ENCODE assay signal across 2 cellular contexts in the genomic region with DNA sequence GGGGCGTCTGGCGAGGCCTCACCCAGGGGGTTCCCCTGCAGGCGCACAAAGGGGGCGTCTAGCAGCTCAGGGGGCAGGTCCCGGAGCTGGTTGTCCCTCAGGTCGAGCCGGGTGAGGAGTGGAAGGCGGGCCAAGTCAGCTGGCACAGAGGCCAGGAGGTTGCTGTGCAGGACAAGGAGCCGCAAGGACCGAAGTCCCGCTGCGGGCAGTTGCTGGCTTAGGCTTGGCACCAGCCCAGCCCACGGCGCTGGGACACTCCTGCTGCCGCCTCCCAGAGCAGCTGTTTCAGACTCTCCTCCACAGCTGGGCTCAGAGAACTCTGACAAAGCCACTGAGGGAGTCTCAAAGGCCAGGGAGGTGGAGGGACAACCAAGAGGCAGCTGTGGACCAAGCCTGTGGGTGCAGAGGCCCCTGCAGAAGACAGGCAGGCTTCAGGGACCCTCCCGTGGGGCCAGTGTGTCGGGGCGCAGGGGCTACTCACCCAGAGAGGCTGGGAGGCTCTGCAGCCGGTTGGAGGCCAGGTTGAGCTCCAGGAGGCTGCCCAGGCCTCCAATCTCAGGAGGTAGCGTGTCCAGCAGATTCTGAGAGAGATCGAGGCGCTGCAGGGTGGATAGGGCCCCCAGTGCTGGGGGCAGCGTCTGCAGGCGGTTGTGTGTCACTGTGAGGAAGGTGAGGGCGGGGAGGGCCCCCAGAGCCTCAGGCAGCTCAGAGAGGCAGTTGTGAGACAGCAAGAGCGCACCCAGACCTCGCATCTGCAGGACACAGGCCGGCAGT.
TF ChIP-seq lines count a peak whose summit lies in the region.

No MANE protein-coding gene starts in this region.

TF ChIP-seq in GM12878, 131 proteins besides CTCF, POLR2A, EP300 and RAD21:
- TF ChIP-seq ESRRA (IDR thresholded peaks at IDR 0.05; ENCODE audit: low read length), result no peak
- no peak for TF ChIP-seq BCL11A (IDR thresholded peaks at IDR 0.05; ENCODE audit: low read depth, low read length)
- TF ChIP-seq ZNF24 (IDR thresholded peaks at IDR 0.05), result no peak
- TF ChIP-seq LARP7 (IDR thresholded peaks at IDR 0.05), result no peak
- TF ChIP-seq ZNF622 (IDR thresholded peaks at IDR 0.05), result no peak

TF ChIP-seq in HEK293T, 16 proteins besides CTCF, POLR2A, EP300 and RAD21:
- no peak for TF ChIP-seq ELF4 (IDR thresholded peaks at IDR 0.05)
- TF ChIP-seq CTBP1 (IDR thresholded peaks at IDR 0.05; ENCODE audit: borderline replicate concordance), result no peak
- no peak for TF ChIP-seq HDGF (IDR thresholded peaks at IDR 0.05; ENCODE audit: borderline replicate concordance)
- TF ChIP-seq ZNF384 (IDR thresholded peaks at IDR 0.05), result no peak
- no peak for TF ChIP-seq FOXA1 (IDR thresholded peaks at IDR 0.05)
- no peak for TF ChIP-seq FOXK2 (IDR thresholded peaks at IDR 0.05)
- no peak for TF ChIP-seq BHLHE40 (IDR thresholded peaks at IDR 0.05; ENCODE audit: borderline replicate concordance)
- TF ChIP-seq L3MBTL2 (conservative IDR thresholded peaks at IDR 0.05), result no peak
- TF ChIP-seq NFRKB (IDR thresholded peaks at IDR 0.05), result no peak
- no peak for TF ChIP-seq TARDBP (IDR thresholded peaks at IDR 0.05)
- TF ChIP-seq, protein P1, sequence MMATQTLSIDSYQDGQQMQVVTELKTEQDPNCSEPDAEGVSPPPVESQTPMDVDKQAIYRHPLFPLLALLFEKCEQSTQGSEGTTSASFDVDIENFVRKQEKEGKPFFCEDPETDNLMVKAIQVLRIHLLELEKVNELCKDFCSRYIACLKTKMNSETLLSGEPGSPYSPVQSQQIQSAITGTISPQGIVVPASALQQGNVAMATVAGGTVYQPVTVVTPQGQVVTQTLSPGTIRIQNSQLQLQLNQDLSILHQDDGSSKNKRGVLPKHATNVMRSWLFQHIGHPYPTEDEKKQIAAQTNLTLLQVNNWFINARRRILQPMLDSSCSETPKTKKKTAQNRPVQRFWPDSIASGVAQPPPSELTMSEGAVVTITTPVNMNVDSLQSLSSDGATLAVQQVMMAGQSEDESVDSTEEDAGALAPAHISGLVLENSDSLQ (IDR thresholded peaks at IDR 0.05), result no peak
- no peak for TF ChIP-seq FOXM1 (IDR thresholded peaks at IDR 0.05; ENCODE audit: borderline replicate concordance)
- no peak for TF ChIP-seq LEF1 (IDR thresholded peaks at IDR 0.05; ENCODE audit: borderline replicate concordance)
